In genomic region chr19:18172331-18173053, GRCh38 we compare ENCODE assay signal across 9 cellular contexts. TPM values are rescaled to one million over a fixed set of nuclear protein-coding genes. Genes with fewer than 3 reads are reported as not detected.
DNase-seq lines count a peak whose midpoint lies in the region; ATAC-seq and TF ChIP-seq lines count a peak whose summit lies in the region.
"Had no signal": no experiment of that assay in that cellular context is flagged by ENCODE, and none has a peak within 500 bp of the region (broad histone marks: within the 10 kb centered on the region; RNA-seq: fewer than 3 reads in every experiment).

No MANE protein-coding gene starts in this region.

- no peak overlapping the region for H3K27ac Mint-ChIP-seq in activated naive CD8-positive, alpha-beta T cell

- H3K9ac ChIP-seq in muscle layer of colon (ENCODE audit: low read length), result no peak overlapping the region

- H3K4me1 Mint-ChIP-seq in activated naive CD8-positive, alpha-beta T cell (ENCODE audit: low read depth), result peaks cover 6% of the 10 kb centered on the region

- peak overlapping the region; percentile 42 for H3K4me3 Mint-ChIP-seq in activated naive CD8-positive, alpha-beta T cell

- H3K9me3 ChIP-seq in left ventricle myocardium inferior (replicated peaks) (no peaks in the 10 kb centered on the region), muscle layer of colon (ENCODE audit: low read length) (no peaks in the 10 kb centered on the region)

- H3K4me3 ChIP-seq in left ventricle myocardium inferior (no peak overlapping the region), muscle layer of colon (ENCODE audit: low read depth in 1 of 2, low read length in 2 of 2) (no peak overlapping the region)

- no peaks in the 10 kb centered on the region for H3K27me3 Mint-ChIP-seq in activated naive CD8-positive, alpha-beta T cell

- H3K36me3 ChIP-seq in left ventricle myocardium inferior (peaks cover 20% of the 10 kb centered on the region), muscle layer of colon (ENCODE audit: insufficient read depth, low read length) (peaks cover 15% of the 10 kb centered on the region)

- ATAC-seq in GM18909 (IDR thresholded peaks at IDR 0.05; ENCODE audit: poor library complexity, unreplicated experiment), result no peak
- ATAC-seq in GM21717 (IDR thresholded peaks at IDR 0.05; ENCODE audit: unreplicated experiment), result no peak

- no peak for TF ChIP-seq CTCF in left ventricle myocardium inferior (IDR thresholded peaks at IDR 0.05; ENCODE audit: borderline replicate concordance)

- no peaks in the 10 kb centered on the region for H3K27me3 ChIP-seq in left ventricle myocardium inferior (ENCODE audit: low read depth)
- H3K27me3 ChIP-seq in muscle layer of colon (ENCODE audit: control insufficient read depth in 1 of 2, insufficient read depth in 2 of 2, low read length in 2 of 2), result no peaks in the 10 kb centered on the region

- H3K27ac ChIP-seq in left ventricle myocardium inferior (replicated peaks) (peak overlapping the region; percentile 72), muscle layer of colon (ENCODE audit: low read depth, low read length) (peak overlapping the region; percentile 57)

- DNase-seq in left ventricle myocardium inferior, result no peak
- DNase-seq in cardiac septum (ENCODE audit: low spot score), result no peak
- DNase-seq in COLO668 (lab: John Stamatoyannopoulos, UW; ENCODE audit: unreplicated experiment), result no peak
- no peak for DNase-seq in C1 segment of cervical spinal cord (lab: John Stamatoyannopoulos, UW)
- DNase-seq: NCI-H1694 treated with DMSO at 0.1 percent for 48 hours had no signal

- intact Hi-C loops in left ventricle myocardium inferior (cut with micrococcal nuclease), result no loop called here
- intact Hi-C loops in cardiac septum (cut with DNase I), result no loop called here

- H3K9me3 Mint-ChIP-seq in activated naive CD8-positive, alpha-beta T cell (ENCODE audit: low read depth), result no peaks in the 10 kb centered on the region

- no peaks in the 10 kb centered on the region for H3K36me3 Mint-ChIP-seq in activated naive CD8-positive, alpha-beta T cell

- peaks cover 47% of the 10 kb centered on the region for H3K4me1 ChIP-seq in left ventricle myocardium inferior
- H3K4me1 ChIP-seq in muscle layer of colon (ENCODE audit: insufficient read depth, low read length), result peaks cover 9% of the 10 kb centered on the region

RNA-seq across cellular contexts. Expression of gene IFI30, which starts 1.1 kb away (rescaled TPM):
- 23.3 TPM for total RNA-seq in left ventricle myocardium inferior
- 14.6 TPM for total RNA-seq in cardiac septum

RNA-seq across cellular contexts. Expression of gene PIK3R2, which starts 19.5 kb away (rescaled TPM):
- total RNA-seq in left ventricle myocardium inferior (28.0 TPM), cardiac septum (28.3 TPM)

RNA-seq across cellular contexts. Expression of gene MPV17L2, which starts 20.5 kb away (rescaled TPM):
- total RNA-seq in left ventricle myocardium inferior (12.5 TPM), cardiac septum (14.6 TPM)

RNA-seq across cellular contexts. Expression of gene RAB3A, which starts 31.4 kb away (rescaled TPM):
- total RNA-seq in left ventricle myocardium inferior (37.4 TPM), cardiac septum (21.7 TPM)

RNA-seq across cellular contexts. Expression of gene PDE4C, which starts 53.7 kb away (rescaled TPM):
- 2.4 TPM for total RNA-seq in left ventricle myocardium inferior
- 1.3 TPM for total RNA-seq in cardiac septum
